Comparison of ENCODE assay signal across 20 cellular contexts in genomic region chr1:25208561-25209222, GRCh38. TPM values are rescaled to one million over a fixed set of nuclear protein-coding genes. Genes with fewer than 3 reads are reported as not detected.
DNase-seq lines count a peak whose midpoint lies in the region; ATAC-seq and TF ChIP-seq lines count a peak whose summit lies in the region.
"Had no signal": no experiment of that assay in that cellular context is flagged by ENCODE, and none has a peak within 500 bp of the region (broad histone marks: within the 10 kb centered on the region; RNA-seq: fewer than 3 reads in every experiment).

No MANE protein-coding gene starts in this region.

- H3K36me3 ChIP-seq in GM23338 (ENCODE audit: insufficient read depth) (no peaks in the 10 kb centered on the region), Loucy (ENCODE audit: insufficient read depth, low read length) (no peaks in the 10 kb centered on the region), MM.1S (replicated peaks; ENCODE audit: insufficient read depth, low read length) (no peaks in the 10 kb centered on the region)

- peaks cover 3% of the 10 kb centered on the region; the same call in 1 of the 2 replicates for H3K4me1 ChIP-seq in GM23338 (ENCODE audit: insufficient read depth)
- no peaks in the 10 kb centered on the region for H3K4me1 ChIP-seq in Loucy (ENCODE audit: insufficient read depth, low read length, poor library complexity, severe bottlenecking)
- H3K4me1 ChIP-seq in MM.1S (ENCODE audit: low read length) = no peaks in the 10 kb centered on the region

- no peaks in the 10 kb centered on the region for H3F3A ChIP-seq in GM23338 (replicated peaks; ENCODE audit: low read depth)
- no peaks in the 10 kb centered on the region for H3F3A ChIP-seq in Loucy (ENCODE audit: low read depth)
- H3F3A ChIP-seq in MM.1S (ENCODE audit: insufficient read depth, low read length) = no peaks in the 10 kb centered on the region

- H3K27me3 Mint-ChIP-seq in GM23338 (ENCODE audit: insufficient read depth, low read depth, poor library complexity) (peaks cover 8% of the 10 kb centered on the region), progenitor cell of endocrine pancreas (peaks cover 3% of the 10 kb centered on the region), osteocyte (ENCODE audit: unreplicated experiment) (peaks cover 50% of the 10 kb centered on the region)

- H3K4me1 Mint-ChIP-seq in GM23338 = peaks cover 5% of the 10 kb centered on the region
- peaks cover 19% of the 10 kb centered on the region for H3K4me1 Mint-ChIP-seq in progenitor cell of endocrine pancreas (ENCODE audit: low read depth)
- H3K4me1 Mint-ChIP-seq in osteocyte (ENCODE audit: unreplicated experiment) = peaks cover 5% of the 10 kb centered on the region

- H3K4me3 ChIP-seq in GM23338 (no peak overlapping the region), Loucy (ENCODE audit: low read length, poor library complexity, severe bottlenecking) (no peak overlapping the region), MM.1S (ENCODE audit: low read length) (no peak overlapping the region)
- H3K4me3 ChIP-seq: PC-9 had no signal

- peak overlapping the region; percentile 38; the same call in 1 of the 2 replicates for H2AFZ ChIP-seq in GM23338
- peak overlapping the region; percentile 50 for H2AFZ ChIP-seq in Loucy (ENCODE audit: low read length)
- no peak overlapping the region for H2AFZ ChIP-seq in MM.1S (ENCODE audit: low read length)
- H2AFZ ChIP-seq: PC-9 had no signal

- no peaks in the 10 kb centered on the region for H3K36me3 Mint-ChIP-seq in GM23338 (ENCODE audit: low read depth)
- H3K36me3 Mint-ChIP-seq in progenitor cell of endocrine pancreas (ENCODE audit: insufficient read depth) = no peaks in the 10 kb centered on the region
- H3K36me3 Mint-ChIP-seq in osteocyte (ENCODE audit: unreplicated experiment) = no peaks in the 10 kb centered on the region

- H3K79me2 ChIP-seq in GM23338 (replicated peaks; ENCODE audit: insufficient read depth) (no peaks in the 10 kb centered on the region), Loucy (ENCODE audit: insufficient read depth, low read length) (no peaks in the 10 kb centered on the region), MM.1S (ENCODE audit: low read length) (no peaks in the 10 kb centered on the region)

- H3K4me2 ChIP-seq in GM23338 = no peak overlapping the region
- no peak overlapping the region for H3K4me2 ChIP-seq in Loucy (ENCODE audit: low read depth, low read length, poor library complexity, severe bottlenecking)
- no peak overlapping the region for H3K4me2 ChIP-seq in MM.1S (ENCODE audit: low read depth, low read length)
- H3K4me2 ChIP-seq: PC-9 had no signal

- DNase-seq in GM23338 (ENCODE audit: low spot score) (no peak), progenitor cell of endocrine pancreas (ENCODE audit: low spot score, unreplicated experiment) (no peak), MM.1S (no peak), osteocyte (ENCODE audit: extremely low spot score, unreplicated experiment) (no peak)
- DNase-seq: ACHN, DMS79, H9, IMR-90, NCI-H1105, NCI-H187 treated with DMSO at 0.1 percent for 48 hours, NCI-H2171 treated with DMSO at 0.1 percent for 48 hours, NCI-H446, NCI-H526 treated with DMSO at 0.1 percent for 48 hours, PC-9 had no signal

- H3K9me3 ChIP-seq in Loucy (ENCODE audit: insufficient read depth, low read depth, low read length) (no peaks in the 10 kb centered on the region), MM.1S (replicated peaks; ENCODE audit: insufficient read depth, low read length) (no peaks in the 10 kb centered on the region)

- H3K27me3 ChIP-seq in GM23338 (ENCODE audit: insufficient read depth) (no peaks in the 10 kb centered on the region), Loucy (ENCODE audit: insufficient read depth, low read length, poor library complexity, severe bottlenecking) (no peaks in the 10 kb centered on the region), MM.1S (replicated peaks; ENCODE audit: insufficient read depth, low read length) (no peaks in the 10 kb centered on the region)

- H4K20me1 ChIP-seq in GM23338 (replicated peaks; ENCODE audit: insufficient read depth) (no peaks in the 10 kb centered on the region), Loucy (ENCODE audit: insufficient read depth, low read length, poor library complexity, severe bottlenecking) (no peaks in the 10 kb centered on the region), MM.1S (ENCODE audit: insufficient read depth, low read length) (no peaks in the 10 kb centered on the region)

- H3K9ac ChIP-seq in Loucy (ENCODE audit: low read depth, low read length, poor library complexity, severe bottlenecking) = no peak overlapping the region
- H3K9ac ChIP-seq in MM.1S (ENCODE audit: low read length) = no peak overlapping the region

- TF ChIP-seq CTCF in GM23338 (conservative IDR thresholded peaks at IDR 0.05; ENCODE audit: low read depth in 2 of 2) (peak; percentile 19 to 34), Loucy (conservative IDR thresholded peaks at IDR 0.05; ENCODE audit: low read length) (0 out of 2 replicates have a peak, but pooled peaks have one; percentile 10), VCaP (conservative IDR thresholded peaks at IDR 0.05) (no peak), progenitor cell of endocrine pancreas (IDR thresholded peaks at IDR 0.05; ENCODE audit: unreplicated experiment) (no peak), MM.1S (IDR thresholded peaks at IDR 0.05; ENCODE audit: low read length) (no peak), osteocyte (IDR thresholded peaks at IDR 0.05) (no peak)

- H3K9me2 ChIP-seq in GM23338 (ENCODE audit: insufficient read depth) (no peaks in the 10 kb centered on the region), Loucy (replicated peaks; ENCODE audit: low read depth, low read length) (no peaks in the 10 kb centered on the region), MM.1S (replicated peaks; ENCODE audit: insufficient read depth, low read length) (no peaks in the 10 kb centered on the region)

- no peak overlapping the region for H3K27ac Mint-ChIP-seq in GM23338
- H3K27ac Mint-ChIP-seq in progenitor cell of endocrine pancreas = peak overlapping the region; percentile 5
- no peak overlapping the region for H3K27ac Mint-ChIP-seq in osteocyte (ENCODE audit: unreplicated experiment)
- H3K27ac Mint-ChIP-seq: H9; T-helper 1 cell treated with Interleukin-12 subunit alpha and Interleukin-12 subunit beta and Interleukin-4 antibody, amounts not matched to agents 30 μg/mL and 1 μg/mL, for 36 hours had no signal

- H3K27ac ChIP-seq in GM23338 (ENCODE audit: low read depth) (no peak overlapping the region), VCaP (peak overlapping the region; percentile 47; the same call in 1 of the 2 replicates), MM.1S (ENCODE audit: low read length) (no peak overlapping the region)
- H3K27ac ChIP-seq: C4-2B, HL-60, PC-9 had no signal

- H3K4me3 Mint-ChIP-seq in GM23338 (no peak overlapping the region), progenitor cell of endocrine pancreas (ENCODE audit: low read depth) (no peak overlapping the region), osteocyte (ENCODE audit: unreplicated experiment) (no peak overlapping the region)
- H3K4me3 Mint-ChIP-seq: H9; T-helper 1 cell treated with Interleukin-12 subunit alpha and Interleukin-12 subunit beta and Interleukin-4 antibody, amounts not matched to agents 30 μg/mL and 1 μg/mL, for 36 hours had no signal

- H3K9me3 Mint-ChIP-seq in GM23338 = no peaks in the 10 kb centered on the region
- H3K9me3 Mint-ChIP-seq in progenitor cell of endocrine pancreas (ENCODE audit: low read depth) = no peaks in the 10 kb centered on the region
- H3K9me3 Mint-ChIP-seq in osteocyte (ENCODE audit: unreplicated experiment) = no peaks in the 10 kb centered on the region
- H3K9me3 Mint-ChIP-seq: H9; T-helper 1 cell treated with Interleukin-12 subunit alpha and Interleukin-12 subunit beta and Interleukin-4 antibody, amounts not matched to agents 30 μg/mL and 1 μg/mL, for 36 hours had no signal

- no peak for ATAC-seq in GM23338
- no peak for ATAC-seq in GM18520 (IDR thresholded peaks at IDR 0.05; ENCODE audit: unreplicated experiment)

TF ChIP-seq in GM23338, 12 proteins besides CTCF, POLR2A, EP300 and RAD21 (continues in another document):
- TF ChIP-seq JUNB (IDR thresholded peaks at IDR 0.05; ENCODE audit: unreplicated experiment) = no peak
- no peak for TF ChIP-seq ZNF114 (CRISPR knock-in tag; IDR thresholded peaks at IDR 0.05)
- no peak for TF ChIP-seq STAT1 (IDR thresholded peaks at IDR 0.05; ENCODE audit: unreplicated experiment)
- TF ChIP-seq ZNF331 (CRISPR knock-in tag; IDR thresholded peaks at IDR 0.05; ENCODE audit: low read depth) = no peak
- TF ChIP-seq REST (IDR thresholded peaks at IDR 0.05; ENCODE audit: unreplicated experiment) = no peak
- no peak for TF ChIP-seq EZH2 (IDR thresholded peaks at IDR 0.05; ENCODE audit: low read depth, unreplicated experiment)

RNA-seq across cellular contexts. Expression of gene SYF2, which starts 23.6 kb away (rescaled TPM):
- 22.9 and 24.6 TPM in 2 replicates for total RNA-seq in GM23338 (2014; rRNA removed; shearing (Covaris generic))
- polyA plus RNA-seq in GM23338 (2016; fragmentation: Nextera tagmentation; extraction: Ambion mirVana) = 74.5 and 82.6 TPM in 2 replicates
- total RNA-seq in progenitor cell of endocrine pancreas (40.3 and 43.5 TPM in 2 replicates), osteocyte (35.6 and 38.4 TPM in 2 replicates)

RNA-seq across cellular contexts. Expression of gene RSRP1, which starts 38.6 kb away (rescaled TPM):
- total RNA-seq in GM23338 (2014; rRNA removed; shearing (Covaris generic)) = 91.4 and 107 TPM in 2 replicates
- polyA plus RNA-seq in GM23338 (2016; fragmentation: Nextera tagmentation; extraction: Ambion mirVana) = 77.0 and 93.7 TPM in 2 replicates
- total RNA-seq in progenitor cell of endocrine pancreas (124 and 127 TPM in 2 replicates), osteocyte (122 and 126 TPM in 2 replicates)

Comparison
In these comparisons a context has a peak if more than half of its experiments do, and no peak if none do; other contexts are left out.
1. CTCF ChIP-seq: peak in GM23338 (2 of 2) and Loucy (single experiment); none in VCaP (single experiment), progenitor cell of endocrine pancreas (single experiment), MM.1S (single experiment) and osteocyte (single experiment).